ENCODE assay signal across 20 cellular contexts in the genomic region with DNA sequence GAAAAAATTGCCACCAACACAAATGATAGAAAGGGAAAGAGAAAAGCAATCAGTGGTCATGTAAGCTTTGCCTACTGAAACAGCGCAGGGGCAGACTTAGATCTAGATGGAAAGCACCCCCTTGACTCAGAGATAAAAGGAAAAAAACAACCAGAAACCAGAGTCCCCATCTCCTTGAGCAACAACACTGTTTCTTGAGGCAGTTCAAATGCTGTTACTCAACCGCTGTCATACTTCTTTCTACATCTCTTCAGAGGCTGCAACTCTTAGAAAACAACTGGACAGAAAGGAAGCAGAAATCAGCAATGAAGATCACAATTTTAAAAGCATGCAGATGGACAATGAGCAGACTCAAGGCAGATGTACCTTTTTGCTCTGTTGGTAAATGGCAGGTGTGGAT. TPM values are rescaled to one million over a fixed set of nuclear protein-coding genes. Genes with fewer than 3 reads are reported as not detected.
"Had no signal": no experiment of that assay in that cellular context is flagged by ENCODE, and none has a peak within 500 bp of the region (broad histone marks: within the 10 kb centered on the region; RNA-seq: fewer than 3 reads in every experiment).

No MANE protein-coding gene starts in this region.

- ATAC-seq: foreskin keratinocyte, left lobe of liver, natural killer cell, psoas muscle, sciatic nerve, upper lobe of right lung had no signal

- H3K9me3 ChIP-seq: psoas muscle, upper lobe of right lung had no signal

- H3K27ac Mint-ChIP-seq: activated naive CD8-positive, alpha-beta T cell treated with anti-CD3 and anti-CD28 coated beads, Interleukin-2, amount 10 ng/mL, durations not matched to agents 7 days and 5 days; natural killer cell; stimulated activated naive CD8-positive, alpha-beta T cell treated with anti-CD3 and anti-CD28 coated beads, Interleukin-15, Interleukin-2, amounts not matched to agents 100 ng/mL and 50 ng/mL, for 24 hours had no signal

- H3K4me1 ChIP-seq: psoas muscle, upper lobe of right lung had no signal

- H3K9me3 Mint-ChIP-seq: activated naive CD8-positive, alpha-beta T cell treated with anti-CD3 and anti-CD28 coated beads, Interleukin-2, amount 10 ng/mL, durations not matched to agents 7 days and 5 days; natural killer cell; stimulated activated naive CD8-positive, alpha-beta T cell treated with anti-CD3 and anti-CD28 coated beads, Interleukin-15, Interleukin-2, amounts not matched to agents 100 ng/mL and 50 ng/mL, for 24 hours had no signal

- H3K36me3 Mint-ChIP-seq: activated naive CD8-positive, alpha-beta T cell treated with anti-CD3 and anti-CD28 coated beads, Interleukin-2, amount 10 ng/mL, durations not matched to agents 7 days and 5 days; natural killer cell had no signal

- H3K4me3 Mint-ChIP-seq: activated naive CD8-positive, alpha-beta T cell treated with anti-CD3 and anti-CD28 coated beads, Interleukin-2, amount 10 ng/mL, durations not matched to agents 7 days and 5 days; natural killer cell; stimulated activated naive CD8-positive, alpha-beta T cell treated with anti-CD3 and anti-CD28 coated beads, Interleukin-15, Interleukin-2, amounts not matched to agents 100 ng/mL and 50 ng/mL, for 24 hours had no signal

- H3K27ac ChIP-seq: epithelial cell of prostate, foreskin keratinocyte, psoas muscle, upper lobe of right lung had no signal

- H3K4me3 ChIP-seq: psoas muscle, upper lobe of right lung had no signal

- H3K36me3 ChIP-seq: upper lobe of right lung had no signal

- H3K27me3 ChIP-seq: foreskin keratinocyte, upper lobe of right lung had no signal

- H3K4me1 Mint-ChIP-seq: activated naive CD8-positive, alpha-beta T cell treated with anti-CD3 and anti-CD28 coated beads, Interleukin-2, amount 10 ng/mL, durations not matched to agents 7 days and 5 days had no signal

- DNase-seq: activated CD4-positive, alpha-beta T cell treated with anti-CD3 and anti-CD28 coated beads, Interleukin-2, amount 50 U/mL, for 4 hours; activated CD4-positive, CD25-positive, alpha-beta regulatory T cell treated with anti-CD3 and anti-CD28 coated beads, Interleukin-2, amount 50 U/mL, for 72 hours; activated naive CD8-positive, alpha-beta T cell treated with anti-CD3 and anti-CD28 coated beads, Interleukin-2, amount 10 ng/mL, durations not matched to agents 7 days and 5 days; activated T-cell treated with anti-CD3 and anti-CD28 coated beads, Interleukin-2, amount 50 U/mL, for 48 hours; central memory CD4-positive, alpha-beta T cell; effector memory CD4-positive, alpha-beta T cell; foreskin keratinocyte; head of caudate nucleus; islet precursor cell; natural killer cell; occipital lobe; psoas muscle; stimulated activated CD4-positive, alpha-beta T cell treated with anti-CD3 and anti-CD28 coated beads, Interleukin-12 subunit alpha, Interleukin-12 subunit beta, amount 100 ng/mL, for 4 hours; stimulated activated CD4-positive, alpha-beta T cell treated with anti-CD3 and anti-CD28 coated beads, Interleukin-2, amount 100 ng/mL, for 48 hours; stimulated activated CD8-positive, alpha-beta memory T cell treated with anti-CD3 and anti-CD28 coated beads, Interleukin-4, amount 100 ng/mL, for 48 hours; upper lobe of right lung had no signal

RNA-seq across cellular contexts. Expression of a gene that starts 36.5 kb away (rescaled TPM):
- total RNA-seq: left lobe of liver had no signal
